9 cellular contexts compared by ENCODE assay signal in the genomic region with DNA sequence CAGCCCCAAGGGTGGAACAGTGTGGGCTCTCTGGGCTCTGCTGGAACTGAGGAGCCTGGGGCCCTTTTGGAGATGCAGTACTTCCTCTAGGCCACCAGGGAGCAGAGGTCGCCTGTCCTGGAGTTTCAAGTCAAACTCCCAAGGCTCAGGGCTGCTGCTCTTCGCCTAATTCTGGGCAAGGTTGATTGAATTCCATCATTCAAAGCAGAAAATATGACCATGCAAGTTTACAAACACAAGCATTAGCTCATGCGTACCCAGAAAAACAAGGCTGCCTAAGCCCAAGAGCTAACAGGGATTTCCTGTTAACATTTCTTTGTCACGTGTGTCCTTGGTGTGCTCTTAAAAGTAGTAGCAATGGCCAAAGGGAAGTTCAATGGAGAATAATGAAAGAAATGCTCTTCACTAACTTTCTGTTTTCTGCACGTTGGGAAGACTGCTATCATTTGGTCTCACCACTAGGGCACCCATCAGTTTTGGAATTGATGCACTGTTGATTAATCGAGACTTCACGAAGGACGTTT. TPM values are rescaled to one million over a fixed set of nuclear protein-coding genes. Genes with fewer than 3 reads are reported as not detected.
A peak's percentile ranks its signal among the peaks of the same experiment; 100 is the strongest.
DNase-seq lines count a peak whose midpoint lies in the region; ATAC-seq and TF ChIP-seq lines count a peak whose summit lies in the region.
"Had no signal": no experiment of that assay in that cellular context is flagged by ENCODE, and none has a peak within 500 bp of the region (broad histone marks: within the 10 kb centered on the region; RNA-seq: fewer than 3 reads in every experiment).

No MANE protein-coding gene starts in this region.

- no peaks in the 10 kb centered on the region for H3F3A ChIP-seq in PC-3 (ENCODE audit: low read length, unreplicated experiment)

- peak; percentile 70 for TF ChIP-seq CTCF in PC-3 (conservative IDR thresholded peaks at IDR 0.05; ENCODE audit: low read depth, low read length)

- H3K27ac ChIP-seq in PC-3 (ENCODE audit: low read length) = no peak overlapping the region

- no peaks in the 10 kb centered on the region for H3K79me2 ChIP-seq in PC-3 (ENCODE audit: low read length)

- intact Hi-C loops in PC-3 (cut with micrococcal nuclease) = loop anchor here (2.0 to 10.0 kb wide), 4 partner anchors 94 to 272 kb away; a partner anchor contains a TSS

- H3K9me2 ChIP-seq in PC-3 (replicated peaks; ENCODE audit: low read length) = no peaks in the 10 kb centered on the region

- no peaks in the 10 kb centered on the region for H3K4me1 ChIP-seq in PC-3 (ENCODE audit: insufficient read depth, low read length)

- H3K4me3 ChIP-seq in PC-3 (ENCODE audit: low read length) = no peak overlapping the region

- CTCF ChIA-PET in PC-3 (lab: Charles Lee) = no interaction called here

- peak; percentile 22 for DNase-seq in COLO668 (lab: John Stamatoyannopoulos, UW; ENCODE audit: unreplicated experiment)
- DNase-seq in PC-3 = peak; percentile 62
- DNase-seq in activated T-helper 1 cell treated with Interleukin-2 at 50 U/mL for 16 hours (ENCODE audit: low read depth) = peak; percentile 15
- DNase-seq in fibroblast of the conjunctiva (ENCODE audit: low read depth) = peak; percentile 57
- DNase-seq in occipital lobe (lab: John Stamatoyannopoulos, UW) = peak; percentile 20
- DNase-seq in ureter (ENCODE audit: low spot score) = peak; percentile 70

- H3K36me3 ChIP-seq in PC-3 (ENCODE audit: low read depth, low read length) = no peaks in the 10 kb centered on the region

- H3K9me3 ChIP-seq in PC-3 (ENCODE audit: low read length) = no peaks in the 10 kb centered on the region

- no peak overlapping the region for H2AFZ ChIP-seq in PC-3 (ENCODE audit: low read length)

- no peak overlapping the region for H3K9ac ChIP-seq in PC-3 (ENCODE audit: low read length)

- no peaks in the 10 kb centered on the region for H3K27me3 ChIP-seq in PC-3 (ENCODE audit: low read length)

- POLR2A ChIA-PET in PC-3 (lab: Charles Lee; ENCODE audit: unreplicated experiment) = no interaction called here

- ATAC-seq in GM19351 (IDR thresholded peaks at IDR 0.05; ENCODE audit: unreplicated experiment) = peak; percentile 90
- ATAC-seq in HG03457 (IDR thresholded peaks at IDR 0.05; ENCODE audit: unreplicated experiment) = peak; percentile 72
- ATAC-seq in PC-3 = peak; percentile 77

- BruUV-seq in PC-3 (replicated peaks; lab: Mats Ljungman, UMichigan) = no TSS peak

- H3K4me2 ChIP-seq in PC-3 (ENCODE audit: low read length) = peak overlapping the region; percentile 22; the same call in 1 of the 2 replicates

- H4K20me1 ChIP-seq in PC-3 (ENCODE audit: low read length) = no peaks in the 10 kb centered on the region

RNA-seq across cellular contexts. Expression of a gene that starts 20.1 kb away (rescaled TPM):
- total RNA-seq in PC-3 (2014; rRNA removed) (0.04 and 0.52 TPM in 2 replicates), occipital lobe (0.16 TPM), ureter (15.9 TPM)

RNA-seq across cellular contexts. Expression of a gene that starts 34.1 kb away (rescaled TPM):
- total RNA-seq in PC-3 (2014; rRNA removed) = not detected in 2 replicates
- total RNA-seq in occipital lobe = not detected
- total RNA-seq in ureter = not detected
- total RNA-seq: T-helper 2 cell treated with Interferon-gamma antibody and Interleukin-4, amounts not matched to agents 100 ng/mL and 5 ng/mL, for 36 hours had no signal

Comparison
In these comparisons a context has a peak if more than half of its experiments do, and no peak if none do; other contexts are left out.
1. DNase-seq: peak in every context shown above with its lines; median percentile 70 in ureter; 62 in PC-3; 57 in fibroblast of the conjunctiva; 22 in COLO668; 20 in occipital lobe; 15 in activated T-helper 1 cell treated with Interleukin-2 at 50 U/mL for 16 hours.
2. RNA of a gene that starts 20.1 kb away (total RNA-seq): 15.9 TPM in ureter (single experiment); 0.16 TPM in occipital lobe (single experiment) and 0.04 to 0.52 TPM in PC-3; every median in the first group is over 10 times any median in the second.
3. Peak in every context shown above with its lines, with median percentiles within 50 percentile points of each other: ATAC-seq.